ENCODE assay signal across 20 cellular contexts in genomic region chr7:42126475-42127231, GRCh38.
A peak's percentile ranks its signal among the peaks of the same experiment; 100 is the strongest.
DNase-seq lines count a peak whose midpoint lies in the region; TF ChIP-seq lines count a peak whose summit lies in the region.
"Had no signal": no experiment of that assay in that cellular context is flagged by ENCODE, and none has a peak within 500 bp of the region (broad histone marks: within the 10 kb centered on the region; RNA-seq: fewer than 3 reads in every experiment).

No MANE protein-coding gene starts in this region.

- peaks cover 0 to 6% (median 2%) of the 10 kb centered on the region in 3 donors for H3K27me3 Mint-ChIP-seq in immature natural killer cell (ENCODE audit: low read depth in 3 of 3)
- no peaks in the 10 kb centered on the region for H3K27me3 Mint-ChIP-seq in nephron progenitor cell (ENCODE audit: low read depth, poor library complexity)
- no peaks in the 10 kb centered on the region for H3K27me3 Mint-ChIP-seq in type B pancreatic cell
- H3K27me3 Mint-ChIP-seq: IgD-negative memory B cell had no signal

- H3K4me1 Mint-ChIP-seq in immature natural killer cell (peaks cover 21 to 39% of the 10 kb centered on the region in 2 donors), nephron progenitor cell (peaks cover 54% of the 10 kb centered on the region), type B pancreatic cell (ENCODE audit: unreplicated experiment) (peaks cover 22% of the 10 kb centered on the region)
- H3K4me1 Mint-ChIP-seq: IgD-negative memory B cell had no signal

- H3K9me3 ChIP-seq in ectodermal cell (ENCODE audit: control insufficient read depth, low read length): no peaks in the 10 kb centered on the region

- peaks cover 12% of the 10 kb centered on the region for H3K36me3 ChIP-seq in ectodermal cell (ENCODE audit: control insufficient read depth, insufficient read depth, low read length)

- H3K9me3 Mint-ChIP-seq in immature natural killer cell (no peaks in the 10 kb centered on the region), nephron progenitor cell (peaks cover 18% of the 10 kb centered on the region), type B pancreatic cell (peaks cover 5% of the 10 kb centered on the region)

- TF ChIP-seq CTCF in nephron progenitor cell (IDR thresholded peaks at IDR 0.05) (no peak), type B pancreatic cell (conservative IDR thresholded peaks at IDR 0.05) (no peak)

- H3K4me3 Mint-ChIP-seq in immature natural killer cell (peak overlapping the region; percentile 0 to 65 (median 52)), nephron progenitor cell (no peak overlapping the region), type B pancreatic cell (no peak overlapping the region)
- H3K4me3 Mint-ChIP-seq: H9, IgD-negative memory B cell had no signal

- peaks cover 40% of the 10 kb centered on the region for H3K4me1 ChIP-seq in ectodermal cell (ENCODE audit: control insufficient read depth, insufficient read depth, low read length)

- 85 to 86% methylated on average over 6 of the region's 6 CpGs for WGBS in ectodermal cell, 2 experiments

- H3K27ac Mint-ChIP-seq in immature natural killer cell (peak overlapping the region; percentile 67 to 89 (median 80)), nephron progenitor cell (peak overlapping the region; percentile 76), type B pancreatic cell (peak overlapping the region; percentile 6)
- H3K27ac Mint-ChIP-seq: IgD-negative memory B cell had no signal

- peak overlapping the region; percentile 57 for H3K27ac ChIP-seq in ectodermal cell (ENCODE audit: insufficient read depth, low read depth, low read length, poor library complexity, severe bottlenecking)
- H3K27ac ChIP-seq: C4-2B, PC-9, RWPE1 had no signal

- no peaks in the 10 kb centered on the region for H3K27me3 ChIP-seq in ectodermal cell (ENCODE audit: control insufficient read depth, insufficient read depth, low read length, poor library complexity, severe bottlenecking)

- DNase-seq in immature natural killer cell (no peak), nephron progenitor cell (no peak), type B pancreatic cell (ENCODE audit: extremely low spot score, unreplicated experiment) (no peak), ureter (ENCODE audit: low spot score) (no peak), NCI-H345 (lab: John Stamatoyannopoulos, UW) (no peak), DMS79 treated with DMSO at 0.1 percent for 48 hours (lab: John Stamatoyannopoulos, UW) (no peak)
- DNase-seq: ACHN, AML-193, DMS79, H9, Karpas-422, NCI-H1417 treated with DMSO at 0.1 percent for 48 hours, NCI-H187 treated with DMSO at 0.1 percent for 48 hours, NCI-H226, NCI-H524 treated with DMSO at 0.1 percent for 48 hours, PC-9 had no signal

- H3K36me3 Mint-ChIP-seq in immature natural killer cell: peaks cover 0 to 6% (median 3%) of the 10 kb centered on the region in 3 donors
- peaks cover 58% of the 10 kb centered on the region for H3K36me3 Mint-ChIP-seq in nephron progenitor cell (ENCODE audit: low read depth)
- peaks cover 28% of the 10 kb centered on the region for H3K36me3 Mint-ChIP-seq in type B pancreatic cell
- H3K36me3 Mint-ChIP-seq: IgD-negative memory B cell had no signal

- no peak overlapping the region for H3K4me3 ChIP-seq in ectodermal cell (ENCODE audit: insufficient read depth, low read depth, low read length)
- H3K4me3 ChIP-seq: PC-9 had no signal

Comparison
In these comparisons a context has a peak if more than half of its experiments do, and no peak if none do; other contexts are left out.
1. H3K27ac Mint-ChIP-seq: peak in every context shown above with its lines; median percentile 80 in immature natural killer cell; 76 in nephron progenitor cell; 6 in type B pancreatic cell.
2. H3K4me3 Mint-ChIP-seq: peak in immature natural killer cell (5 of 5); none in nephron progenitor cell (single experiment) and type B pancreatic cell (single experiment).